28 cellular contexts compared by ENCODE assay signal in genomic region chr18:22221350-22221749, GRCh38. TPM values are rescaled to one million over a fixed set of nuclear protein-coding genes. Genes with fewer than 3 reads are reported as not detected.
DNase-seq lines count a peak whose midpoint lies in the region; ATAC-seq and TF ChIP-seq lines count a peak whose summit lies in the region.
"Had no signal": no experiment of that assay in that cellular context is flagged by ENCODE, and none has a peak within 500 bp of the region (broad histone marks: within the 10 kb centered on the region; RNA-seq: fewer than 3 reads in every experiment).

No MANE protein-coding gene starts in this region.

- H3K9me3 ChIP-seq in OCI-LY7 (ENCODE audit: low read length), result no peaks in the 10 kb centered on the region
- H3K9me3 ChIP-seq: colonic mucosa, suprapubic skin, upper lobe of left lung had no signal

- H3K4me2 ChIP-seq in OCI-LY7 (ENCODE audit: low read length), result no peak overlapping the region
- H3K4me2 ChIP-seq: neural progenitor cell had no signal

- H3K27ac Mint-ChIP-seq in activated naive CD8-positive, alpha-beta T cell treated with anti-CD3 and anti-CD28 coated beads, Interleukin-2, amount 10 ng/mL, durations not matched to agents 7 days and 5 days, result no peak overlapping the region
- H3K27ac Mint-ChIP-seq in activated naive CD8-positive, alpha-beta T cell treated with anti-CD3 and anti-CD28 coated beads for 36 hours, result no peak overlapping the region
- H3K27ac Mint-ChIP-seq in central memory CD8-positive, alpha-beta T cell (ENCODE audit: low read depth), result peak overlapping the region; percentile 81
- no peak overlapping the region for H3K27ac Mint-ChIP-seq in WTC11
- H3K27ac Mint-ChIP-seq: activated T-helper 17 cell treated with anti-CD3 and anti-CD28 coated beads, Interleukin-2, amount 50 U/mL, for 72 hours; neural progenitor cell had no signal

- H3K4me1 ChIP-seq in OCI-LY7 (ENCODE audit: insufficient read depth, low read length, poor library complexity, severe bottlenecking), result no peaks in the 10 kb centered on the region
- H3K4me1 ChIP-seq: colonic mucosa, neural progenitor cell, parathyroid adenoma, upper lobe of left lung had no signal

- H3K9me2 ChIP-seq in OCI-LY7 (ENCODE audit: insufficient read depth, low read length), result no peaks in the 10 kb centered on the region

- H3K9me3 Mint-ChIP-seq in activated naive CD8-positive, alpha-beta T cell treated with anti-CD3 and anti-CD28 coated beads, Interleukin-2, amount 10 ng/mL, durations not matched to agents 7 days and 5 days, result no peaks in the 10 kb centered on the region
- no peaks in the 10 kb centered on the region for H3K9me3 Mint-ChIP-seq in activated naive CD8-positive, alpha-beta T cell treated with anti-CD3 and anti-CD28 coated beads for 36 hours
- peaks cover 4% of the 10 kb centered on the region for H3K9me3 Mint-ChIP-seq in central memory CD8-positive, alpha-beta T cell
- H3K9me3 Mint-ChIP-seq in WTC11, result 0 out of 2 replicates have a peak, but pooled peaks cover 4% of the 10 kb centered on the region
- H3K9me3 Mint-ChIP-seq: activated T-helper 17 cell treated with anti-CD3 and anti-CD28 coated beads, Interleukin-2, amount 50 U/mL, for 72 hours; neural progenitor cell had no signal

- no peaks in the 10 kb centered on the region for H4K20me1 ChIP-seq in OCI-LY7 (ENCODE audit: insufficient read depth, low read length)

- no peaks in the 10 kb centered on the region for H3K36me3 ChIP-seq in OCI-LY7 (ENCODE audit: insufficient read depth, low read length)
- H3K36me3 ChIP-seq: colonic mucosa, neural progenitor cell, suprapubic skin, upper lobe of left lung, WERI-Rb-1 had no signal

- CTCF ChIA-PET in WTC11 (lab: Charles Lee), result no interaction called here
- CTCF ChIA-PET in OCI-LY7 (lab: Charles Lee; ENCODE audit: unreplicated experiment), result no interaction called here

- H3K4me3 Mint-ChIP-seq in activated naive CD8-positive, alpha-beta T cell treated with anti-CD3 and anti-CD28 coated beads, Interleukin-2, amount 10 ng/mL, durations not matched to agents 7 days and 5 days, result no peak overlapping the region
- H3K4me3 Mint-ChIP-seq in activated naive CD8-positive, alpha-beta T cell treated with anti-CD3 and anti-CD28 coated beads for 36 hours, result no peak overlapping the region
- peak overlapping the region; percentile 44 for H3K4me3 Mint-ChIP-seq in central memory CD8-positive, alpha-beta T cell
- no peak overlapping the region for H3K4me3 Mint-ChIP-seq in WTC11
- H3K4me3 Mint-ChIP-seq: activated T-helper 17 cell treated with anti-CD3 and anti-CD28 coated beads, Interleukin-2, amount 50 U/mL, for 72 hours; neural progenitor cell had no signal

- no peaks in the 10 kb centered on the region for H3K36me3 Mint-ChIP-seq in activated naive CD8-positive, alpha-beta T cell treated with anti-CD3 and anti-CD28 coated beads, Interleukin-2, amount 10 ng/mL, durations not matched to agents 7 days and 5 days
- H3K36me3 Mint-ChIP-seq in activated naive CD8-positive, alpha-beta T cell treated with anti-CD3 and anti-CD28 coated beads for 36 hours, result no peaks in the 10 kb centered on the region
- no peaks in the 10 kb centered on the region for H3K36me3 Mint-ChIP-seq in central memory CD8-positive, alpha-beta T cell (ENCODE audit: insufficient read depth)
- no peaks in the 10 kb centered on the region for H3K36me3 Mint-ChIP-seq in WTC11
- H3K36me3 Mint-ChIP-seq: neural progenitor cell had no signal

- no peak overlapping the region for H3K27ac ChIP-seq in OCI-LY7 (ENCODE audit: low read depth, low read length, poor library complexity, severe bottlenecking)
- H3K27ac ChIP-seq: colonic mucosa, neural progenitor cell, parathyroid adenoma, suprapubic skin, upper lobe of left lung, WERI-Rb-1 had no signal

- intact Hi-C loops in OCI-LY7 (cut with micrococcal nuclease; ENCODE audit: unreplicated experiment), result no loop called here

- ATAC-seq in activated naive CD8-positive, alpha-beta T cell treated with anti-CD3 and anti-CD28 coated beads, Interleukin-2, amount 10 ng/mL, durations not matched to agents 7 days and 5 days (ENCODE audit: low read depth), result peak; percentile 45
- peak; percentile 88 for ATAC-seq in central memory CD8-positive, alpha-beta T cell (replicated peaks; ENCODE audit: extremely low read depth, poor library complexity, severe bottlenecking)
- no peak for ATAC-seq in GM18909 (IDR thresholded peaks at IDR 0.05; ENCODE audit: poor library complexity, unreplicated experiment)
- no peak for ATAC-seq in WTC11
- ATAC-seq in HG02884 (IDR thresholded peaks at IDR 0.05; ENCODE audit: unreplicated experiment), result no peak
- ATAC-seq: activated T-helper 17 cell treated with anti-CD3 and anti-CD28 coated beads, Interleukin-2, amount 50 U/mL, for 72 hours; SK-N-SH treated with all-trans-retinoic acid at 6 μM for 48 hours had no signal

- H3K4me3 ChIP-seq in OCI-LY7 (ENCODE audit: low read depth, low read length, poor library complexity, severe bottlenecking), result no peak overlapping the region
- H3K4me3 ChIP-seq: colonic mucosa, neural progenitor cell, suprapubic skin, upper lobe of left lung had no signal

- H2AFZ ChIP-seq in OCI-LY7 (ENCODE audit: low read length), result no peak overlapping the region
- H2AFZ ChIP-seq: neural progenitor cell, parathyroid adenoma had no signal

- DNase-seq in activated naive CD8-positive, alpha-beta T cell treated with anti-CD3 and anti-CD28 coated beads, Interleukin-2, amount 10 ng/mL, durations not matched to agents 7 days and 5 days, result no peak
- DNase-seq in activated naive CD8-positive, alpha-beta T cell treated with anti-CD3 and anti-CD28 coated beads for 36 hours, result no peak
- DNase-seq in OCI-M1 (lab: John Stamatoyannopoulos, UW) (peak; percentile 45), WTC11 (ENCODE audit: low spot score) (no peak), OCI-LY7 (ENCODE audit: low spot score) (no peak)
- DNase-seq in central memory CD8-positive, alpha-beta T cell (ENCODE audit: low spot score in 2 of 2), result no peak
- DNase-seq: activated CD4-positive, alpha-beta T cell treated with anti-CD3 and anti-CD28 coated beads for 48 hours; activated naive CD4-positive, alpha-beta T cell treated with anti-CD3 and anti-CD28 coated beads, Interleukin-2, amount 50 U/mL, for 16 hours; aorta; colonic mucosa; DMS153; effector CD4-positive, alpha-beta T cell; KG1; mammary epithelial cell; MM.1S; NCI-H2107; NCI-H345; retina; stimulated activated naive CD4-positive, alpha-beta T cell; upper lobe of left lung; WERI-Rb-1 had no signal

- H3K4me1 Mint-ChIP-seq in activated naive CD8-positive, alpha-beta T cell treated with anti-CD3 and anti-CD28 coated beads, Interleukin-2, amount 10 ng/mL, durations not matched to agents 7 days and 5 days, result peaks cover 7% of the 10 kb centered on the region
- peaks cover 8% of the 10 kb centered on the region for H3K4me1 Mint-ChIP-seq in activated naive CD8-positive, alpha-beta T cell treated with anti-CD3 and anti-CD28 coated beads for 36 hours
- H3K4me1 Mint-ChIP-seq in central memory CD8-positive, alpha-beta T cell, result peaks cover 39% of the 10 kb centered on the region
- H3K4me1 Mint-ChIP-seq in WTC11, result peaks cover 15% of the 10 kb centered on the region
- H3K4me1 Mint-ChIP-seq: activated T-helper 17 cell treated with anti-CD3 and anti-CD28 coated beads, Interleukin-2, amount 50 U/mL, for 72 hours had no signal

- POLR2A ChIA-PET in activated naive CD8-positive, alpha-beta T cell treated with anti-CD3 and anti-CD28 coated beads, Interleukin-2, amount 10 ng/mL, durations not matched to agents 7 days and 5 days (lab: Charles Lee), result no interaction called here
- POLR2A ChIA-PET in WTC11 (lab: Charles Lee), result no interaction called here
- POLR2A ChIA-PET in OCI-LY7 (lab: Charles Lee), result no interaction called here

- peaks cover 2% of the 10 kb centered on the region for H3K27me3 Mint-ChIP-seq in activated naive CD8-positive, alpha-beta T cell treated with anti-CD3 and anti-CD28 coated beads, Interleukin-2, amount 10 ng/mL, durations not matched to agents 7 days and 5 days
- no peaks in the 10 kb centered on the region for H3K27me3 Mint-ChIP-seq in activated naive CD8-positive, alpha-beta T cell treated with anti-CD3 and anti-CD28 coated beads for 36 hours
- no peaks in the 10 kb centered on the region for H3K27me3 Mint-ChIP-seq in central memory CD8-positive, alpha-beta T cell
- H3K27me3 Mint-ChIP-seq in WTC11 (ENCODE audit: low read depth), result peaks cover 71% of the 10 kb centered on the region
- H3K27me3 Mint-ChIP-seq: activated T-helper 17 cell treated with anti-CD3 and anti-CD28 coated beads, Interleukin-2, amount 50 U/mL, for 72 hours had no signal

- no peaks in the 10 kb centered on the region for H3K79me2 ChIP-seq in OCI-LY7 (ENCODE audit: insufficient read depth, low read depth, low read length)
- H3K79me2 ChIP-seq: parathyroid adenoma had no signal

- TF ChIP-seq CTCF in WTC11 (IDR thresholded peaks at IDR 0.05) (no peak), OCI-LY7 (conservative IDR thresholded peaks at IDR 0.05; ENCODE audit: low read length) (no peak)

- BruUV-seq in OCI-LY7 (replicated peaks; lab: Mats Ljungman, UMichigan), result no TSS peak

TF ChIP-seq in WTC11, 78 proteins besides CTCF, POLR2A, EP300 and RAD21 (continues in another document):
- TF ChIP-seq ZNF512 (CRISPR knock-in tag; IDR thresholded peaks at IDR 0.05; ENCODE audit: borderline replicate concordance) (no peak), E2F5 (CRISPR knock-in tag; IDR thresholded peaks at IDR 0.05) (no peak)

RNA-seq across cellular contexts. Expression of gene GATA6, which starts 52.0 kb away (rescaled TPM):
- total RNA-seq in activated naive CD8-positive, alpha-beta T cell treated with anti-CD3 and anti-CD28 coated beads, Interleukin-2, amount 10 ng/mL, durations not matched to agents 7 days and 5 days, result under 1 TPM; 0.14 to 0.17 TPM
- total RNA-seq in activated naive CD8-positive, alpha-beta T cell treated with anti-CD3 and anti-CD28 coated beads for 36 hours, result not detected
- total RNA-seq in WTC11 (2021), result 0.15 to 0.21 TPM (median 0.18 TPM) in 3 replicates
- total RNA-seq in OCI-LY7 (2014; rRNA removed; shearing (Covaris generic)), result not detected in 2 replicates
- not detected in 2 replicates for total RNA-seq in OCI-LY7 (2022)
- total RNA-seq: activated T-helper 17 cell treated with anti-CD3 and anti-CD28 coated beads, Interleukin-2, amount 50 U/mL, for 72 hours had no signal

Comparison
In these comparisons a context has a peak if more than half of its experiments do, and no peak if none do; other contexts are left out.
1. ATAC-seq: peak in activated naive CD8-positive, alpha-beta T cell treated with anti-CD3 and anti-CD28 coated beads, Interleukin-2, amount 10 ng/mL, durations not matched to agents 7 days and 5 days (single experiment) and central memory CD8-positive, alpha-beta T cell (single experiment); none in GM18909 (single experiment), WTC11 (single experiment) and HG02884 (single experiment).